8 cellular contexts compared by ENCODE assay signal in genomic region chr3:12138044-12138443, GRCh38. TPM values are rescaled to one million over a fixed set of nuclear protein-coding genes. Genes with fewer than 3 reads are reported as not detected.
DNase-seq lines count a peak whose midpoint lies in the region; ATAC-seq and TF ChIP-seq lines count a peak whose summit lies in the region.

No MANE protein-coding gene starts in this region.

- H3K27ac Mint-ChIP-seq in endothelial cell (ENCODE audit: unreplicated experiment) (no peak overlapping the region), progenitor cell of endocrine pancreas (no peak overlapping the region)

- H3K27me3 Mint-ChIP-seq in endothelial cell (ENCODE audit: unreplicated experiment) (no peaks in the 10 kb centered on the region), progenitor cell of endocrine pancreas (no peaks in the 10 kb centered on the region)

- no peaks in the 10 kb centered on the region for H3K36me3 Mint-ChIP-seq in endothelial cell (ENCODE audit: low read depth, unreplicated experiment)
- no peaks in the 10 kb centered on the region for H3K36me3 Mint-ChIP-seq in progenitor cell of endocrine pancreas (ENCODE audit: insufficient read depth)

- peak; percentile 17 for DNase-seq in activated naive CD4-positive, alpha-beta T cell treated with Interleukin-2 at 50 U/mL for 16 hours
- DNase-seq in activated naive CD4-positive, alpha-beta T cell (lab: John Stamatoyannopoulos, UW): no peak
- DNase-seq in NOMO-1 treated with DMSO at 0.1 percent for 48 hours (lab: John Stamatoyannopoulos, UW; ENCODE audit: unreplicated experiment) (peak; percentile 57), endothelial cell (ENCODE audit: low spot score) (peak; percentile 38), progenitor cell of endocrine pancreas (ENCODE audit: low spot score, unreplicated experiment) (no peak), putamen (ENCODE audit: low spot score) (no peak)

- ATAC-seq in HG03571 (IDR thresholded peaks at IDR 0.05; ENCODE audit: unreplicated experiment): no peak
- no peak for ATAC-seq in HG03175 (IDR thresholded peaks at IDR 0.05; ENCODE audit: unreplicated experiment)

- H3K9me3 Mint-ChIP-seq in endothelial cell (ENCODE audit: unreplicated experiment) (no peaks in the 10 kb centered on the region), progenitor cell of endocrine pancreas (ENCODE audit: low read depth) (no peaks in the 10 kb centered on the region)

- no peak for TF ChIP-seq CTCF in endothelial cell (IDR thresholded peaks at IDR 0.05; ENCODE audit: unreplicated experiment)
- peak; percentile 46 for TF ChIP-seq CTCF in progenitor cell of endocrine pancreas (IDR thresholded peaks at IDR 0.05; ENCODE audit: unreplicated experiment)

- H3K4me1 Mint-ChIP-seq in endothelial cell (ENCODE audit: unreplicated experiment) (peaks cover 26% of the 10 kb centered on the region), progenitor cell of endocrine pancreas (ENCODE audit: low read depth) (peaks cover 2% of the 10 kb centered on the region)

- H3K4me3 Mint-ChIP-seq in endothelial cell (ENCODE audit: unreplicated experiment) (no peak overlapping the region), progenitor cell of endocrine pancreas (ENCODE audit: low read depth) (no peak overlapping the region)

RNA-seq across cellular contexts. Expression of gene TIMP4, which starts 20.7 kb away (rescaled TPM):
- 0.69 TPM for total RNA-seq in endothelial cell (ENCODE audit: unreplicated experiment)
- not detected in 2 replicates for total RNA-seq in progenitor cell of endocrine pancreas

Comparison
In these comparisons a context has a peak if more than half of its experiments do, and no peak if none do; other contexts are left out.
1. DNase-seq: peak in activated naive CD4-positive, alpha-beta T cell treated with Interleukin-2 at 50 U/mL for 16 hours (single experiment), NOMO-1 treated with DMSO at 0.1 percent for 48 hours (single experiment) and endothelial cell (single experiment); none in activated naive CD4-positive, alpha-beta T cell (0 of 4), progenitor cell of endocrine pancreas (single experiment) and putamen (single experiment).